9 cellular contexts compared by ENCODE assay signal in genomic region chr7:19107392-19108147, GRCh38. TPM values are rescaled to one million over a fixed set of nuclear protein-coding genes. Genes with fewer than 3 reads are reported as not detected.
A peak's percentile ranks its signal among the peaks of the same experiment; 100 is the strongest.
DNase-seq lines count a peak whose midpoint lies in the region; ATAC-seq and TF ChIP-seq lines count a peak whose summit lies in the region.
"Had no signal": no experiment of that assay in that cellular context is flagged by ENCODE, and none has a peak within 500 bp of the region (broad histone marks: within the 10 kb centered on the region; RNA-seq: fewer than 3 reads in every experiment).

No MANE protein-coding gene starts in this region.

- no peak for DNase-seq in breast epithelium (ENCODE audit: low spot score in 2 of 2)
- no peak for DNase-seq in MCF 10A (ENCODE audit: unreplicated experiment)
- peak; percentile 81 for DNase-seq in choroid plexus epithelial cell (ENCODE audit: low read depth)
- no peak for DNase-seq in memory B cell (ENCODE audit: low spot score in 2 of 2)
- DNase-seq in uterus: peak; percentile 46 to 51
- no peak for DNase-seq in stimulated activated CD4-positive, alpha-beta T cell treated with anti-CD3 and anti-CD28 coated beads, Interleukin-4, amount 100 ng/mL, for 4 hours
- DNase-seq in left lobe of liver (ENCODE audit: low spot score): no peak
- DNase-seq in SHP77 treated with DMSO at 0.1 percent for 48 hours (lab: John Stamatoyannopoulos, UW): no peak
- DNase-seq: stimulated activated naive CD8-positive, alpha-beta T cell treated with anti-CD3 and anti-CD28 coated beads, Interleukin-15, Interleukin-2, amounts not matched to agents 100 U/mL and 50 U/mL, for 24 hours had no signal

- H3K4me1 Mint-ChIP-seq in MCF 10A (ENCODE audit: insufficient read depth, unreplicated experiment) (no peaks in the 10 kb centered on the region), memory B cell (peaks cover 9% of the 10 kb centered on the region)

- no peaks in the 10 kb centered on the region for H3K9me3 ChIP-seq in breast epithelium
- H3K9me3 ChIP-seq in uterus: no peaks in the 10 kb centered on the region

- no peaks in the 10 kb centered on the region for H3K36me3 ChIP-seq in breast epithelium
- no peaks in the 10 kb centered on the region for H3K36me3 ChIP-seq in uterus

- H3K4me1 ChIP-seq in breast epithelium: no peaks in the 10 kb centered on the region
- no peaks in the 10 kb centered on the region for H3K4me1 ChIP-seq in uterus

- H3K27ac ChIP-seq in breast epithelium: peak overlapping the region; percentile 78 to 92
- peak overlapping the region; percentile 82 to 86 for H3K27ac ChIP-seq in uterus

- H3K27ac Mint-ChIP-seq in MCF 10A (ENCODE audit: low read depth, unreplicated experiment): no peak overlapping the region
- no peak overlapping the region for H3K27ac Mint-ChIP-seq in memory B cell

- peaks cover 43% of the 10 kb centered on the region for H3K36me3 Mint-ChIP-seq in MCF 10A (ENCODE audit: insufficient read depth, unreplicated experiment)
- H3K36me3 Mint-ChIP-seq in memory B cell: peaks cover 3% of the 10 kb centered on the region

- H3K27me3 ChIP-seq in breast epithelium (peaks cover 0 to 66% of the 10 kb centered on the region in 2 donors), uterus (no peaks in the 10 kb centered on the region)

- H3K4me3 ChIP-seq in breast epithelium: peak overlapping the region; percentile 44 to 62 (median 49)
- peak overlapping the region; percentile 56 for H3K4me3 ChIP-seq in choroid plexus epithelial cell (ENCODE audit: low read depth, low read length)
- H3K4me3 ChIP-seq in uterus: peak overlapping the region; percentile 39 to 51

- no peak for TF ChIP-seq POLR2A in breast epithelium (IDR thresholded peaks at IDR 0.05)
- TF ChIP-seq POLR2A in uterus (IDR thresholded peaks at IDR 0.05): no peak

- H3K4me3 Mint-ChIP-seq in MCF 10A (ENCODE audit: unreplicated experiment) (no peak overlapping the region), memory B cell (peak overlapping the region; percentile 50)

- CTCF ChIA-PET in MCF 10A (lab: Yijun Ruan, JAX): interaction anchor here (0.5 to 1.6 kb wide), 2 partner anchors 11 to 249 kb away, joined by 3 read pairs; no protein-coding TSS in a partner anchor

- POLR2A ChIA-PET in MCF 10A (lab: Yijun Ruan, JAX): interaction anchor here (0.6 to 0.8 kb wide), 2 partner anchors 264 to 280 kb away, joined by 3 to 4 read pairs; no protein-coding TSS in a partner anchor

- intact Hi-C loops in breast epithelium (cut with DNase I; ENCODE audit: low total_unique reads) (no loop called here), MCF 10A (cut with micrococcal nuclease) (no loop called here), uterus (cut with DNase I; ENCODE audit: low total_unique reads) (no loop called here)

- no TSS peak for BruUV-seq in MCF 10A (replicated peaks; lab: Mats Ljungman, UMichigan)

- no peak for TF ChIP-seq CTCF in breast epithelium (IDR thresholded peaks at IDR 0.05)
- TF ChIP-seq CTCF in MCF 10A (IDR thresholded peaks at IDR 0.05; ENCODE audit: unreplicated experiment): no peak
- TF ChIP-seq CTCF in choroid plexus epithelial cell (conservative IDR thresholded peaks at IDR 0.05; ENCODE audit: low read depth, low read length): no peak
- TF ChIP-seq CTCF in uterus (IDR thresholded peaks at IDR 0.05): no peak

- H3K9me3 Mint-ChIP-seq in MCF 10A (ENCODE audit: unreplicated experiment) (peaks cover 7% of the 10 kb centered on the region), memory B cell (peaks cover 2% of the 10 kb centered on the region)

- H3K27me3 Mint-ChIP-seq in MCF 10A (ENCODE audit: insufficient read depth, unreplicated experiment) (no peaks in the 10 kb centered on the region), memory B cell (peaks cover 36% of the 10 kb centered on the region)

- no peak for ATAC-seq in memory B cell (ENCODE audit: low read depth)
- no peak for ATAC-seq in left lobe of liver
- ATAC-seq: stimulated activated naive CD8-positive, alpha-beta T cell treated with anti-CD3 and anti-CD28 coated beads, Interleukin-15, Interleukin-2, amounts not matched to agents 100 U/mL and 50 U/mL, for 24 hours had no signal

RNA-seq across cellular contexts. Expression of gene TWIST1, which starts 9.9 kb away (rescaled TPM):
- 10 to 100 TPM in 2 of 3 donors, 1 to 10 TPM in 1; 7.2 to 99.5 (median 60.0) TPM for total RNA-seq in breast epithelium
- total RNA-seq in MCF 10A (2022): 16.1 and 18.9 TPM in 2 replicates
- 10 to 100 TPM in 3 of 4 donors, 1 to 10 TPM in 1; 8.5 to 26.6 (median 19.7) TPM for total RNA-seq in uterus
- not detected for total RNA-seq in left lobe of liver

RNA-seq across cellular contexts. Expression of gene FERD3L, which starts 37.7 kb away (rescaled TPM):
- total RNA-seq in breast epithelium (not detected), MCF 10A (2022) (not detected in 2 replicates), uterus (not detected), left lobe of liver (not detected)

Comparison
In these comparisons a context has a peak if more than half of its experiments do, and no peak if none do; other contexts are left out.
1. DNase-seq: peak in choroid plexus epithelial cell (single experiment) and uterus (2 of 2); none in breast epithelium (0 of 2), MCF 10A (single experiment), memory B cell (0 of 2), stimulated activated CD4-positive, alpha-beta T cell treated with anti-CD3 and anti-CD28 coated beads, Interleukin-4, amount 100 ng/mL, for 4 hours (0 of 2), left lobe of liver (single experiment) and SHP77 treated with DMSO at 0.1 percent for 48 hours (single experiment).
2. Peak in every context shown above with its lines, with median percentiles within 50 percentile points of each other: H3K4me3 ChIP-seq.